11 cellular contexts compared by ENCODE assay signal in the genomic region with DNA sequence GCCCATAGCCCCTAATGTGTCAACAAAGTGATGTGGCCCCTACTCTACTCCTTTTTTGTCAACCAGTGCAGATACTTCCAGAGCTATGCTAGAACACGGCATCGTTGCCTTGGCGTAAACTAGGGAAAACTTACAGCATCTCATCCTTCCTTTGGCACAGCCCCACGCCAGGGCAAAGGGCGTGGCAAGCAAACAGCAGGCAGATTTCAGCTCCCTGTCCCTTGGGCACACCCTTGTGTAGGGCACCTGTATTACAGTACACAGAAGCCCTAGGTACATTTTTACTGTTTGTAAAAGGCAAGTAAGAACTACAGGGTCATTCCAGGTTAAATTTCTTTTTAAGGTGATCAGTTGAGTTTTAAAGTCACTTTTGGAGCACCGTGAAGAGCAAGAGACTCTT. TPM values are rescaled to one million over a fixed set of nuclear protein-coding genes. Genes with fewer than 3 reads are reported as not detected.
DNase-seq lines count a peak whose midpoint lies in the region; ATAC-seq and TF ChIP-seq lines count a peak whose summit lies in the region.
"Had no signal": no experiment of that assay in that cellular context is flagged by ENCODE, and none has a peak within 500 bp of the region (broad histone marks: within the 10 kb centered on the region; RNA-seq: fewer than 3 reads in every experiment).

No MANE protein-coding gene starts in this region.

- 92% methylated on average over 6 of the region's 6 CpGs for WGBS in mammary epithelial cell (ENCODE audit: low coverage, missing lambda C conversion rate)
- WGBS in SK-N-SH (ENCODE audit: low lambda C conversion rate), result 81% methylated on average over 6 of the region's 6 CpGs

- TF ChIP-seq CTCF in GM12865 (IDR thresholded peaks at IDR 0.05; ENCODE audit: insufficient read depth, low read depth, low read length, missing control alignments) (peak; percentile 32), Loucy (conservative IDR thresholded peaks at IDR 0.05; ENCODE audit: low read length) (peak; percentile 38), mammary epithelial cell (conservative IDR thresholded peaks at IDR 0.05 in 1 of 2, IDR thresholded peaks at IDR 0.05 in 1 of 2; ENCODE audit: extremely low read depth in 1 of 2, insufficient read depth in 1 of 2, low read depth in 1 of 2, low read length in 2 of 2) (peak; percentile 32 to 44), SK-N-SH (IDR thresholded peaks at IDR 0.05) (no peak)

- H3K79me2 ChIP-seq in Loucy (ENCODE audit: insufficient read depth, low read length) (no peaks in the 10 kb centered on the region), mammary epithelial cell (ENCODE audit: insufficient read depth, low read length) (no peaks in the 10 kb centered on the region), SK-N-SH (ENCODE audit: insufficient read depth) (no peaks in the 10 kb centered on the region)

- H3K9me3 ChIP-seq in Loucy (ENCODE audit: insufficient read depth, low read depth, low read length) (no peaks in the 10 kb centered on the region), mammary epithelial cell (replicated peaks; ENCODE audit: insufficient read depth, low read length) (no peaks in the 10 kb centered on the region), SK-N-SH (no peaks in the 10 kb centered on the region)

- H4K20me1 ChIP-seq in Loucy (ENCODE audit: insufficient read depth, low read length, poor library complexity, severe bottlenecking), result no peaks in the 10 kb centered on the region
- no peaks in the 10 kb centered on the region for H4K20me1 ChIP-seq in mammary epithelial cell (ENCODE audit: insufficient read depth, low read length)
- H4K20me1 ChIP-seq in SK-N-SH (ENCODE audit: insufficient read depth), result no peaks in the 10 kb centered on the region

- no peak for TF ChIP-seq RAD21 in SK-N-SH (IDR thresholded peaks at IDR 0.05; ENCODE audit: low read length)

- H3F3A ChIP-seq in Loucy (ENCODE audit: low read depth) (no peaks in the 10 kb centered on the region), SK-N-SH (replicated peaks; ENCODE audit: insufficient read depth) (peaks cover 4% of the 10 kb centered on the region)

- H3K4me1 ChIP-seq in Loucy (ENCODE audit: insufficient read depth, low read length, poor library complexity, severe bottlenecking) (no peaks in the 10 kb centered on the region), mammary epithelial cell (ENCODE audit: insufficient read depth, low read length) (peaks cover 8% of the 10 kb centered on the region), SK-N-SH (ENCODE audit: control insufficient read depth in 1 of 2, insufficient read depth in 2 of 2, low read depth in 1 of 2, low read length in 1 of 2) (peaks cover 0 to 6% of the 10 kb centered on the region in 2 experiments; a peak in 1 of 4 replicates)

- TF ChIP-seq EP300 in SK-N-SH (IDR thresholded peaks at IDR 0.05; ENCODE audit: borderline replicate concordance in 1 of 2, low read depth in 1 of 2, low read length in 1 of 2), result no peak

- DNase-seq in GM12865 (ENCODE audit: low read depth) (peak; percentile 32), mammary epithelial cell (no peak), myocyte (ENCODE audit: low read depth) (peak; percentile 21), cortex of kidney (lab: John Stamatoyannopoulos, UW) (no peak), SK-N-SH (no peak)
- no peak for DNase-seq in activated CD4-positive, CD25-positive, alpha-beta regulatory T cell (lab: John Stamatoyannopoulos, UW)
- DNase-seq: GDM1; stimulated activated CD8-positive, alpha-beta memory T cell treated with anti-CD3 and anti-CD28 coated beads, Interleukin-4, amount 100 ng/mL, for 48 hours had no signal

- H3K4me3 ChIP-seq in GM12865 (ENCODE audit: low read depth, low read length) (no peak overlapping the region), Loucy (ENCODE audit: low read length, poor library complexity, severe bottlenecking) (no peak overlapping the region), mammary epithelial cell (replicated peaks in 1 of 3; ENCODE audit: insufficient read depth in 1 of 3, low read depth in 2 of 3, low read length in 3 of 3) (no peak overlapping the region), SK-N-SH (ENCODE audit: low read depth in 2 of 2, low read length in 1 of 2) (no peak overlapping the region)

- intact Hi-C loops in mammary epithelial cell (cut with micrococcal nuclease), result loop anchor here (1.0 kb wide), 1 partner anchor 75 kb away; no protein-coding TSS in a partner anchor

- H3K27me3 ChIP-seq in Loucy (ENCODE audit: insufficient read depth, low read length, poor library complexity, severe bottlenecking) (no peaks in the 10 kb centered on the region), mammary epithelial cell (ENCODE audit: insufficient read depth, low read length) (no peaks in the 10 kb centered on the region), SK-N-SH (ENCODE audit: insufficient read depth) (no peaks in the 10 kb centered on the region)

- H2AFZ ChIP-seq in Loucy (ENCODE audit: low read length), result no peak overlapping the region
- H2AFZ ChIP-seq in mammary epithelial cell (ENCODE audit: low read depth, low read length), result no peak overlapping the region
- H2AFZ ChIP-seq in SK-N-SH (ENCODE audit: low read depth), result no peak overlapping the region

- H3K27ac ChIP-seq in mammary epithelial cell (ENCODE audit: insufficient read depth, low read depth, low read length), result peak overlapping the region; percentile 31
- H3K27ac ChIP-seq in SK-N-SH (ENCODE audit: low read depth in 2 of 2, low read length in 1 of 2), result no peak overlapping the region

- no TSS peak for BruUV-seq in mammary epithelial cell (replicated peaks; lab: Mats Ljungman, UMichigan)

- in situ Hi-C loops in mammary epithelial cell (cut with MboI; ENCODE audit: low sequenced_read_pairs in 2 of 2), result no loop called here

- dilution Hi-C loops in mammary epithelial cell (cut with HindIII; ENCODE audit: low sequenced_read_pairs), result no loop called here

- no peak overlapping the region for H3K9ac ChIP-seq in Loucy (ENCODE audit: low read depth, low read length, poor library complexity, severe bottlenecking)
- H3K9ac ChIP-seq in mammary epithelial cell (ENCODE audit: insufficient read depth, low read length), result no peak overlapping the region
- H3K9ac ChIP-seq in SK-N-SH, result no peak overlapping the region

- no peaks in the 10 kb centered on the region for H3K36me3 ChIP-seq in Loucy (ENCODE audit: insufficient read depth, low read length)
- H3K36me3 ChIP-seq in mammary epithelial cell (ENCODE audit: insufficient read depth, low read length), result no peaks in the 10 kb centered on the region
- H3K36me3 ChIP-seq in SK-N-SH (replicated peaks in 1 of 2; ENCODE audit: control insufficient read depth in 1 of 2, insufficient read depth in 2 of 2, low read length in 1 of 2), result no peaks in the 10 kb centered on the region

- H3K9me2 ChIP-seq in Loucy (replicated peaks; ENCODE audit: low read depth, low read length), result no peaks in the 10 kb centered on the region
- no peaks in the 10 kb centered on the region for H3K9me2 ChIP-seq in SK-N-SH

- no peak overlapping the region for H3K4me2 ChIP-seq in Loucy (ENCODE audit: low read depth, low read length, poor library complexity, severe bottlenecking)
- no peak overlapping the region for H3K4me2 ChIP-seq in mammary epithelial cell (ENCODE audit: insufficient read depth, low read depth, low read length)
- H3K4me2 ChIP-seq in SK-N-SH, result no peak overlapping the region

- ATAC-seq in GM19467 (IDR thresholded peaks at IDR 0.05; ENCODE audit: unreplicated experiment), result no peak
- ATAC-seq: activated CD4-positive, CD25-positive, alpha-beta regulatory T cell treated with anti-CD3 and anti-CD28 coated beads, Interleukin-2, amount 50 U/mL, for 24 hours had no signal

- CTCF ChIA-PET in mammary epithelial cell (lab: Charles Lee; ENCODE audit: low non-redundant PET), result interaction anchor here (0.6 kb wide), 1 partner anchor 68 kb away, joined by 4 read pairs; no protein-coding TSS in a partner anchor
- CTCF ChIA-PET in SK-N-SH (lab: Yijun Ruan, JAX), result no interaction called here

- POLR2A ChIA-PET in SK-N-SH (lab: Yijun Ruan, JAX), result no interaction called here

TF ChIP-seq in SK-N-SH, 30 proteins besides CTCF, POLR2A, EP300 and RAD21 (continues in another document):
- TF ChIP-seq TAF1 (IDR thresholded peaks at IDR 0.05; ENCODE audit: borderline replicate concordance, low read depth, low read length) (no peak), CHD2 (IDR thresholded peaks at IDR 0.05; ENCODE audit: low read length, partially characterized antibody) (no peak), FOXJ3 (CRISPR knock-in tag; IDR thresholded peaks at IDR 0.05) (no peak), GABPA (IDR thresholded peaks at IDR 0.05; ENCODE audit: low read depth) (no peak), RFX5 (IDR thresholded peaks at IDR 0.05; ENCODE audit: low read length) (no peak)
- TF ChIP-seq, protein P1, sequence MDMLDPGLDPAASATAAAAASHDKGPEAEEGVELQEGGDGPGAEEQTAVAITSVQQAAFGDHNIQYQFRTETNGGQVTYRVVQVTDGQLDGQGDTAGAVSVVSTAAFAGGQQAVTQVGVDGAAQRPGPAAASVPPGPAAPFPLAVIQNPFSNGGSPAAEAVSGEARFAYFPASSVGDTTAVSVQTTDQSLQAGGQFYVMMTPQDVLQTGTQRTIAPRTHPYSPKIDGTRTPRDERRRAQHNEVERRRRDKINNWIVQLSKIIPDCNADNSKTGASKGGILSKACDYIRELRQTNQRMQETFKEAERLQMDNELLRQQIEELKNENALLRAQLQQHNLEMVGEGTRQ (IDR thresholded peaks at IDR 0.05; ENCODE audit: borderline replicate concordance, low read depth, low read length), result no peak
- TF ChIP-seq, protein P2, sequence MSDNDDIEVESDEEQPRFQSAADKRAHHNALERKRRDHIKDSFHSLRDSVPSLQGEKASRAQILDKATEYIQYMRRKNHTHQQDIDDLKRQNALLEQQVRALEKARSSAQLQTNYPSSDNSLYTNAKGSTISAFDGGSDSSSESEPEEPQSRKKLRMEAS (IDR thresholded peaks at IDR 0.05; ENCODE audit: low read depth), result no peak

RNA-seq across cellular contexts. Expression of a gene that starts 29.3 kb away (rescaled TPM):
- 100 to 1,000 TPM; 155 to 218 TPM for total RNA-seq in mammary epithelial cell
- polyA plus RNA-seq in mammary epithelial cell, result 254 TPM
- 257 TPM for polyA minus RNA-seq in mammary epithelial cell
- 409 and 601 TPM in 2 replicates for total RNA-seq in myocyte
- polyA plus RNA-seq in myocyte (2012), result 380 TPM
- 224 and 270 TPM in 2 replicates for polyA plus RNA-seq in SK-N-SH (2012; rRNA removed)
- polyA plus RNA-seq in SK-N-SH (2012; cell fraction: cytosol; rRNA removed), result 279 and 294 TPM in 2 replicates
- 172 and 259 TPM in 2 replicates for polyA plus RNA-seq in SK-N-SH (2012; cell fraction: nucleus; rRNA removed)

Comparison
In these comparisons a context has a peak if more than half of its experiments do, and no peak if none do; other contexts are left out.
1. DNase-seq: peak in GM12865 (single experiment) and myocyte (single experiment); none in mammary epithelial cell (single experiment), cortex of kidney (single experiment), activated CD4-positive, CD25-positive, alpha-beta regulatory T cell (0 of 4) and SK-N-SH (single experiment).